26 cellular contexts compared by ENCODE assay signal in genomic region chr14:50795127-50795526, GRCh38. TPM values are rescaled to one million over a fixed set of nuclear protein-coding genes. Genes with fewer than 3 reads are reported as not detected.
DNase-seq lines count a peak whose midpoint lies in the region; ATAC-seq, FAIRE-seq and TF ChIP-seq lines count a peak whose summit lies in the region.
"Had no signal": no experiment of that assay in that cellular context is flagged by ENCODE, and none has a peak within 500 bp of the region (broad histone marks: within the 10 kb centered on the region; RNA-seq: fewer than 3 reads in every experiment).

No MANE protein-coding gene starts in this region.

- no peak overlapping the region for H4K8ac ChIP-seq in IMR-90 (ENCODE audit: low read depth in 2 of 2, low read length in 2 of 2)

- H3K27ac Mint-ChIP-seq in WTC11 = peak overlapping the region; percentile 39
- H3K27ac Mint-ChIP-seq: activated CD4-positive, alpha-beta T cell treated with anti-CD3 and anti-CD28 coated beads, Interleukin-2, amount 10 ng/mL, durations not matched to agents 7 days and 5 days; T-helper 2 cell treated with Interferon-gamma antibody and Interleukin-4, amounts not matched to agents 5 μg/mL and 100 μg/mL, for 36 hours had no signal

- no peaks in the 10 kb centered on the region for H3K9me3 Mint-ChIP-seq in WTC11
- H3K9me3 Mint-ChIP-seq: activated CD4-positive, alpha-beta T cell treated with anti-CD3 and anti-CD28 coated beads, Interleukin-2, amount 10 ng/mL, durations not matched to agents 7 days and 5 days; activated T-cell treated with anti-CD3 and anti-CD28 coated beads, Interleukin-2, amount 50 U/mL, for 24 hours; brain; T-helper 2 cell treated with Interferon-gamma antibody and Interleukin-4, amounts not matched to agents 5 μg/mL and 100 μg/mL, for 36 hours had no signal

- peak; percentile 6 for DNase-seq in NCI-H2227 (lab: John Stamatoyannopoulos, UW; ENCODE audit: unreplicated experiment)
- DNase-seq in NCI-H2227 treated with DMSO at 0.1 percent for 48 hours (lab: John Stamatoyannopoulos, UW) = no peak
- DNase-seq in IMR-90 = no peak
- no peak for DNase-seq in WTC11 (ENCODE audit: low spot score)
- DNase-seq in psoas muscle = no peak
- DNase-seq in small intestine = no peak
- DNase-seq in Kasumi-1 (lab: John Stamatoyannopoulos, UW) = no peak
- DNase-seq: activated CD4-positive, alpha-beta T cell treated with anti-CD3 and anti-CD28 coated beads, Interleukin-2, amount 10 ng/mL, durations not matched to agents 7 days and 5 days; activated gamma-delta T cell; activated T-cell treated with anti-CD3 and anti-CD28 coated beads, Interleukin-2, amount 50 U/mL, for 24 hours; adrenal gland; DMS53; dorsolateral prefrontal cortex; gastrocnemius medialis; GDM1; mesenchymal stem cell; NCI-H146; nucleus accumbens; tibial artery had no signal

- H3K4me1 Mint-ChIP-seq in WTC11 = peaks cover 27% of the 10 kb centered on the region

- H3K27me3 ChIP-seq in IMR-90 (ENCODE audit: control insufficient read depth, insufficient read depth, low read length) (no peaks in the 10 kb centered on the region), psoas muscle (ENCODE audit: insufficient read depth in 3 of 3, low read length in 2 of 3) (no peaks in the 10 kb centered on the region), small intestine (ENCODE audit: control insufficient read depth in 2 of 2, insufficient read depth in 2 of 2, low read length in 2 of 2) (no peaks in the 10 kb centered on the region)
- H3K27me3 ChIP-seq: adrenal gland, dorsolateral prefrontal cortex, gastrocnemius medialis, hepatocyte, tibial artery had no signal

- peak overlapping the region; percentile 65; the same call in 1 of the 3 replicates for H2BK15ac ChIP-seq in IMR-90 (ENCODE audit: low read depth, low read length)

- peaks cover 16% of the 10 kb centered on the region for H3K9me1 ChIP-seq in IMR-90 (ENCODE audit: insufficient read depth, low read length)

- no peak overlapping the region for H3K4ac ChIP-seq in IMR-90 (ENCODE audit: low read depth, low read length)

- in situ Hi-C loops in IMR-90 (cut with MboI; ENCODE audit: low sequenced_read_pairs) = loop anchor here (5.0 kb wide), 1 partner anchor 67 kb away; no protein-coding TSS in a partner anchor

- no peak overlapping the region for H2BK5ac ChIP-seq in IMR-90 (ENCODE audit: low read depth, low read length, poor library complexity, severe bottlenecking)

- no peak overlapping the region for H3K4me2 ChIP-seq in IMR-90 (ENCODE audit: low read depth, low read length)
- H3K4me2 ChIP-seq: hepatocyte had no signal

- peaks cover 21% of the 10 kb centered on the region for H3K4me1 ChIP-seq in IMR-90 (ENCODE audit: control insufficient read depth, insufficient read depth, low read length)
- peaks cover 53% of the 10 kb centered on the region for H3K4me1 ChIP-seq in psoas muscle
- peaks cover 0 to 2% of the 10 kb centered on the region in 2 donors for H3K4me1 ChIP-seq in small intestine (ENCODE audit: control insufficient read depth in 2 of 2, insufficient read depth in 1 of 2, low read depth in 1 of 2, low read length in 1 of 2)
- H3K4me1 ChIP-seq: adrenal gland had no signal

- BruUV-seq in IMR-90 (replicated peaks; lab: Mats Ljungman, UMichigan) = no TSS peak

- H3K14ac ChIP-seq in IMR-90 (replicated peaks; ENCODE audit: low read depth, low read length) = 0 out of 2 replicates have a peak overlapping the region, but pooled peaks have one; percentile 17

- no peak for TF ChIP-seq RAD21 in IMR-90 (IDR thresholded peaks at IDR 0.05; ENCODE audit: low read length)

- H3K4me3 Mint-ChIP-seq in WTC11 = no peak overlapping the region
- H3K4me3 Mint-ChIP-seq: activated CD4-positive, alpha-beta T cell treated with anti-CD3 and anti-CD28 coated beads, Interleukin-2, amount 10 ng/mL, durations not matched to agents 7 days and 5 days; activated T-cell treated with anti-CD3 and anti-CD28 coated beads, Interleukin-2, amount 50 U/mL, for 24 hours; brain; T-helper 2 cell treated with Interferon-gamma antibody and Interleukin-4, amounts not matched to agents 5 μg/mL and 100 μg/mL, for 36 hours had no signal

- no peak overlapping the region for H3K56ac ChIP-seq in IMR-90 (ENCODE audit: extremely low read depth, insufficient read depth, low read length)

- H4K20me1 ChIP-seq in IMR-90 (ENCODE audit: insufficient read depth, low read length) = peaks cover 8% of the 10 kb centered on the region; the same call in 1 of the 2 replicates

- H3K9me3 ChIP-seq in IMR-90 (ENCODE audit: control insufficient read depth, insufficient read depth, low read length) (no peaks in the 10 kb centered on the region), psoas muscle (no peaks in the 10 kb centered on the region), small intestine (ENCODE audit: control insufficient read depth, low read depth) (no peaks in the 10 kb centered on the region)
- H3K9me3 ChIP-seq: adrenal gland, gastrocnemius medialis, tibial artery had no signal

- no peak overlapping the region for H2BK120ac ChIP-seq in IMR-90 (ENCODE audit: low read depth, low read length)

- H4K5ac ChIP-seq in IMR-90 (ENCODE audit: low read depth, low read length) = no peak overlapping the region

- H3K9ac ChIP-seq in IMR-90 (ENCODE audit: low read depth, low read length) = no peak overlapping the region

- H3K27ac ChIP-seq in IMR-90 (ENCODE audit: insufficient read depth, low read length) (no peak overlapping the region), psoas muscle (no peak overlapping the region), small intestine (ENCODE audit: low read depth in 1 of 2, low read length in 1 of 2) (no peak overlapping the region)
- H3K27ac ChIP-seq: adrenal gland, hepatocyte, skin epidermis, tibial artery, VCaP had no signal

- CTCF ChIA-PET in IMR-90 (lab: Yijun Ruan, JAX) = no interaction called here
- CTCF ChIA-PET in WTC11 (lab: Charles Lee) = interaction anchor here (0.6 to 1.8 kb wide), 2 partner anchors 18 to 65 kb away, joined by 3 to 11 read pairs; no protein-coding TSS in a partner anchor

- 59% methylated on average over 6 of the region's 7 CpGs; no CpG with 5 or more reads in 1 of the 2 experiments for WGBS in IMR-90 (ENCODE audit: extremely low coverage in 2 of 2, insufficient read length in 1 of 2), 2 experiments
- 55 to 87% (median 56%) methylated on average over 7 of the region's 7 CpGs for WGBS in psoas muscle, 3 donors
- WGBS in small intestine, 3 donors = 81 to 97% (median 92%) methylated on average over 7 of the region's 7 CpGs

- ATAC-seq in IMR-90 (ENCODE audit: low read depth) (no peak), WTC11 (no peak), psoas muscle (peak in 3 of 4 donors; percentile 38 to 71 (median 70)), GM21786 (IDR thresholded peaks at IDR 0.05; ENCODE audit: unreplicated experiment) (no peak)
- ATAC-seq: gastrocnemius medialis had no signal

- no peak overlapping the region for H2AK9ac ChIP-seq in IMR-90 (replicated peaks; ENCODE audit: low read depth, low read length, poor library complexity)

- peaks cover 22 to 80% of the 10 kb centered on the region in 2 experiments for H3K79me1 ChIP-seq in IMR-90 (ENCODE audit: low read depth in 1 of 2, low read length in 2 of 2)

- peak overlapping the region; percentile 57; the same call in 1 of the 2 replicates for H3K18ac ChIP-seq in IMR-90 (ENCODE audit: low read depth, low read length)

- no peak for FAIRE-seq in small intestine (lab: Jason Lieb, UNC)

- no peak overlapping the region for H4K91ac ChIP-seq in IMR-90 (ENCODE audit: insufficient read depth, low read depth, low read length)

- peak overlapping the region; percentile 78; the same call in 1 of the 2 replicates for H2AK5ac ChIP-seq in IMR-90 (ENCODE audit: low read depth, low read length)

- dilution Hi-C loops in IMR-90 (cut with HindIII; ENCODE audit: low sequenced_read_pairs, unreplicated experiment) = no loop called here

- peaks cover 9% of the 10 kb centered on the region for H3K36me3 ChIP-seq in IMR-90 (ENCODE audit: control insufficient read depth, insufficient read depth, low read length)
- H3K36me3 ChIP-seq in psoas muscle (ENCODE audit: insufficient read depth in 1 of 2, low read depth in 1 of 2) = peaks cover 0 to 12% of the 10 kb centered on the region in 2 donors
- no peaks in the 10 kb centered on the region for H3K36me3 ChIP-seq in small intestine (ENCODE audit: control insufficient read depth in 2 of 2, insufficient read depth in 2 of 2, low read length in 2 of 2)
- H3K36me3 ChIP-seq: gastrocnemius medialis had no signal

- peak overlapping the region; percentile 48; the same call in 1 of the 2 replicates for H3K23ac ChIP-seq in IMR-90 (ENCODE audit: low read depth, low read length)

- POLR2A ChIA-PET in IMR-90 (lab: Charles Lee; ENCODE audit: unreplicated experiment) (no interaction called here), WTC11 (lab: Charles Lee) (interaction anchor here (0.5 kb wide), 1 partner anchor 32 kb away, joined by 8 read pairs; no protein-coding TSS in a partner anchor)

- no peaks in the 10 kb centered on the region for H3K27me3 Mint-ChIP-seq in WTC11 (ENCODE audit: low read depth)
- H3K27me3 Mint-ChIP-seq: activated CD4-positive, alpha-beta T cell treated with anti-CD3 and anti-CD28 coated beads, Interleukin-2, amount 10 ng/mL, durations not matched to agents 7 days and 5 days; activated T-cell treated with anti-CD3 and anti-CD28 coated beads, Interleukin-2, amount 50 U/mL, for 24 hours; brain had no signal

- TF ChIP-seq CTCF in IMR-90 (conservative IDR thresholded peaks at IDR 0.05; ENCODE audit: low read depth, low read length) (no peak), WTC11 (IDR thresholded peaks at IDR 0.05) (no peak), psoas muscle (IDR thresholded peaks at IDR 0.05) (no peak)

- no peak overlapping the region for H2AFZ ChIP-seq in IMR-90 (replicated peaks; ENCODE audit: low read length, poor library complexity)
- H2AFZ ChIP-seq: hepatocyte had no signal

- intact Hi-C loops in IMR-90 (cut with micrococcal nuclease) (loop anchor here (2.0 kb wide), 1 partner anchor 36 kb away; the partner anchor contains the start of gene NIN), psoas muscle (cut with DNase I) (no loop called here)

- H3K4me3 ChIP-seq in IMR-90 (ENCODE audit: insufficient read depth, low read depth, low read length) (no peak overlapping the region), psoas muscle (no peak overlapping the region), small intestine (ENCODE audit: low read depth in 1 of 2, low read length in 2 of 2) (no peak overlapping the region)
- H3K4me3 ChIP-seq: adrenal gland, dorsolateral prefrontal cortex, gastrocnemius medialis, hepatocyte, SK-N-MC, skin epidermis, tibial artery had no signal

- no peak overlapping the region for H2BK20ac ChIP-seq in IMR-90 (ENCODE audit: low read depth, low read length)

- H3K36me3 Mint-ChIP-seq in WTC11 = peaks cover 9% of the 10 kb centered on the region; the same call in 1 of the 2 replicates

- TF ChIP-seq POLR2A in IMR-90 (IDR thresholded peaks at IDR 0.05; ENCODE audit: low read depth, low read length) = no peak

RNA-seq across cellular contexts. Expression of gene NIN, which starts 35.8 kb away (rescaled TPM):
- total RNA-seq in IMR-90 (2012; rRNA removed) (98.4 and 99.2 TPM in 2 replicates), WTC11 (2021) (23.8 to 28.8 TPM (median 26.3 TPM) in 3 replicates), psoas muscle (10 to 100 TPM; 24.3 to 47.7 (median 39.5) TPM)
- polyA plus RNA-seq in IMR-90 (2012; rRNA removed) (13.8 and 15.2 TPM in 2 replicates), psoas muscle (10 to 100 TPM in 2 of 3 donors, 1 to 10 TPM in 1; 7.3 to 17.3 (median 11.5) TPM), small intestine (1 to 10 TPM; 1.9 to 4.4 (median 3.1) TPM)
- 4.7 and 7.3 TPM in 2 replicates for polyA plus RNA-seq in IMR-90 (2012; cell fraction: cytosol; rRNA removed)
- 4.4 and 13.1 TPM in 2 replicates for polyA plus RNA-seq in IMR-90 (2012; cell fraction: nucleus; rRNA removed; ENCODE audit: low replicate concordance)

Comparison
In these comparisons a context has a peak if more than half of its experiments do, and no peak if none do; other contexts are left out.
1. ATAC-seq: peak in psoas muscle (3 of 4); none in IMR-90 (single experiment), WTC11 (single experiment) and GM21786 (single experiment).